Comparison of ENCODE assay signal across 1 cellular context in the genomic region with DNA sequence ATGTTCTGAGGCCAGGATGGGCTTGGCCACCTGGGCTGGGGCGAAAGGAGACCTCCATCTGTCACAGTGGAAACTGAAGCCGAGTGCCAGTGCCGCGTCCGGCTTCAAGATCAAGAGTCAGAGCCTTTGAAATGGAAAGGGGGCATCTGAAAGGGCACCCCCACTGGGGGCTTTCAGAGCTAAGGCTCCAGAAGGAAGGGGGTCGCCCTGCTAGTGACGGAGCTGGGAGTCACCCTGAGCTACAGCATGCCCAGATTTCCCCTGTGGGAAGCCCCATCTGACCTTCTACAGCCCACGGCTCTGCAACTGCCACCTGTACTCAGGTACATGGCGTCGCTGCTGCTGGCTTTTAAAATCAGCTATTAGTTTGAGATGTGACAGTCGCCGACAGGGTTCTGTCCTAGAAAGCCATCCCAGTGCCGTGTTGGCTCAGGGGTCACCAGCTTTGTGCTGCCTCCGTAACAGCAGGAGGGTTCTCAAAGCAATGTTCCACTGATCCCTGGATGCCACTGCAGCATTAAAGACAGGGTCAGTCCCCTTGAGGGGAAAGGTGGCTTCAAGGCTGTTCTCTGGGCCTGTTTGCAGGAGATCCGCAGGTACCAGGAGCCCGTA.
TF ChIP-seq lines count a peak whose summit lies in the region.

No MANE protein-coding gene starts in this region.

TF ChIP-seq in IMR-90, 13 proteins besides CTCF, POLR2A, EP300 and RAD21:
- TF ChIP-seq CHD1 (IDR thresholded peaks at IDR 0.05; ENCODE audit: low read depth, low read length) (no peak), BHLHE40 (IDR thresholded peaks at IDR 0.05; ENCODE audit: low read depth, low read length) (no peak), CEBPB (IDR thresholded peaks at IDR 0.05; ENCODE audit: low read depth, low read length) (no peak), MXI1 (IDR thresholded peaks at IDR 0.05; ENCODE audit: borderline replicate concordance, low read depth, low read length) (no peak), RCOR1 (IDR thresholded peaks at IDR 0.05; ENCODE audit: insufficient replicate concordance, low read length) (no peak), SMC3 (IDR thresholded peaks at IDR 0.05; ENCODE audit: low read depth, low read length) (no peak), MAZ (IDR thresholded peaks at IDR 0.05; ENCODE audit: borderline replicate concordance, low read depth, low read length) (no peak), RFX5 (IDR thresholded peaks at IDR 0.05; ENCODE audit: low read depth, low read length) (no peak), NFE2L2 (IDR thresholded peaks at IDR 0.05; ENCODE audit: low read depth, low read length) (no peak)
- TF ChIP-seq, protein P1, sequence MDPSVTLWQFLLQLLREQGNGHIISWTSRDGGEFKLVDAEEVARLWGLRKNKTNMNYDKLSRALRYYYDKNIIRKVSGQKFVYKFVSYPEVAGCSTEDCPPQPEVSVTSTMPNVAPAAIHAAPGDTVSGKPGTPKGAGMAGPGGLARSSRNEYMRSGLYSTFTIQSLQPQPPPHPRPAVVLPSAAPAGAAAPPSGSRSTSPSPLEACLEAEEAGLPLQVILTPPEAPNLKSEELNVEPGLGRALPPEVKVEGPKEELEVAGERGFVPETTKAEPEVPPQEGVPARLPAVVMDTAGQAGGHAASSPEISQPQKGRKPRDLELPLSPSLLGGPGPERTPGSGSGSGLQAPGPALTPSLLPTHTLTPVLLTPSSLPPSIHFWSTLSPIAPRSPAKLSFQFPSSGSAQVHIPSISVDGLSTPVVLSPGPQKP (IDR thresholded peaks at IDR 0.05; ENCODE audit: borderline replicate concordance, low read depth, low read length): no peak
